8 cellular contexts compared by ENCODE assay signal in genomic region chr13:44879452-44880058, GRCh38.
A peak's percentile ranks its signal among the peaks of the same experiment; 100 is the strongest.
DNase-seq lines count a peak whose midpoint lies in the region; ATAC-seq, FAIRE-seq and TF ChIP-seq lines count a peak whose summit lies in the region.

No MANE protein-coding gene starts in this region.

- BruUV-seq in HepG2 (replicated peaks; lab: Mats Ljungman, UMichigan), result no TSS peak

- peak; percentile 60 for FAIRE-seq in HepG2 (lab: Jason Lieb, UNC)

- CTCF ChIA-PET in HepG2 (lab: Yijun Ruan, JAX; ENCODE audit: low intra/inter-chr PET ratio, low total read pairs), result interaction anchor here (1.2 kb wide), 1 partner anchor 396 kb away, joined by 5 read pairs; no protein-coding TSS in a partner anchor

- H3K4me2 ChIP-seq in Karpas-422 (ENCODE audit: low read depth, low read length, poor library complexity, severe bottlenecking) (no peak overlapping the region), HepG2 (ENCODE audit: low read depth, low read length) (no peak overlapping the region)

- POLR2A ChIA-PET in HepG2 (lab: Yijun Ruan, JAX), result no interaction called here

- DNase-seq in GM03348 (ENCODE audit: low spot score), result peak; percentile 60
- peak; percentile 71 for DNase-seq in Karpas-422
- peak; percentile 65 for DNase-seq in amniotic epithelial cell (ENCODE audit: low read depth)
- DNase-seq in HepG2 (ENCODE audit: low spot score), result no peak
- DNase-seq in NCI-H2029 treated with DMSO at 0.1 percent for 48 hours (lab: John Stamatoyannopoulos, UW), result no peak
- DNase-seq in NCI-H1436 (lab: John Stamatoyannopoulos, UW), result no peak

- no peaks in the 10 kb centered on the region for H3K9me2 ChIP-seq in Karpas-422 (replicated peaks; ENCODE audit: insufficient read depth, low read length)

- H4K20me1 ChIP-seq in Karpas-422 (ENCODE audit: insufficient read depth, low read depth, low read length), result no peaks in the 10 kb centered on the region
- no peaks in the 10 kb centered on the region for H4K20me1 ChIP-seq in HepG2 (ENCODE audit: insufficient read depth, low read length)

- no peak for TF ChIP-seq RAD21 in HepG2 (CRISPR knock-in tag; IDR thresholded peaks at IDR 0.05)

- no peaks in the 10 kb centered on the region for H3K4me1 ChIP-seq in Karpas-422 (ENCODE audit: low read length)
- peaks cover 7% of the 10 kb centered on the region for H3K4me1 ChIP-seq in HepG2 (ENCODE audit: insufficient read depth, low read length)

- 54% methylated on average over 5 of the region's 5 CpGs for WGBS in HepG2 (ENCODE audit: low lambda C conversion rate)

- in situ Hi-C loops in HepG2 (cut with HindIII; ENCODE audit: extremely low pct_ligation_motif_present, low pct_unique_long_range_greater_than_20kb), result loop anchor here (10.0 kb wide), 1 partner anchor 405 kb away; no protein-coding TSS in a partner anchor

- H2AFZ ChIP-seq in Karpas-422 (ENCODE audit: low read length) (no peak overlapping the region), HepG2 (ENCODE audit: low read length) (no peak overlapping the region)

- TF ChIP-seq POLR2A in HepG2 (IDR thresholded peaks at IDR 0.05; ENCODE audit: insufficient read depth in 1 of 2, low read depth in 2 of 2, low read length in 2 of 2), result no peak

- ATAC-seq in HepG2, result peak; percentile 31; the same call in 1 of the 3 replicates
- no peak for ATAC-seq in GM19035 (IDR thresholded peaks at IDR 0.05; ENCODE audit: unreplicated experiment)
- no peak for ATAC-seq in GM21390 (IDR thresholded peaks at IDR 0.05; ENCODE audit: unreplicated experiment)

- H3K4me3 ChIP-seq in Karpas-422 (ENCODE audit: low read length) (no peak overlapping the region), HepG2 (replicated peaks in 1 of 3; ENCODE audit: insufficient read depth in 1 of 3, low read depth in 2 of 3, low read length in 3 of 3) (no peak overlapping the region)

- TF ChIP-seq CTCF in HepG2 (CRISPR knock-in tag; IDR thresholded peaks at IDR 0.05), result peak; percentile 65

- no peaks in the 10 kb centered on the region for H3K27me3 ChIP-seq in Karpas-422 (ENCODE audit: low read length)
- H3K27me3 ChIP-seq in HepG2 (ENCODE audit: control insufficient read depth in 1 of 2, insufficient read depth in 2 of 2, low read length in 2 of 2), result no peaks in the 10 kb centered on the region; a peak in 1 of 5 replicates

- TF ChIP-seq EP300 in HepG2 (IDR thresholded peaks at IDR 0.05; ENCODE audit: low read depth in 2 of 2, low read length in 2 of 2), result no peak
- TF ChIP-seq EP300 in HepG2 (CRISPR knock-in tag; IDR thresholded peaks at IDR 0.05; ENCODE audit: borderline replicate concordance), result no peak

- intact Hi-C loops in HepG2 (cut with micrococcal nuclease; ENCODE audit: unreplicated experiment), result loop anchor here (5.0 kb wide), 1 partner anchor 397 kb away; no protein-coding TSS in a partner anchor

- no peaks in the 10 kb centered on the region for H3K79me2 ChIP-seq in Karpas-422 (ENCODE audit: low read length)
- H3K79me2 ChIP-seq in HepG2 (ENCODE audit: insufficient read depth, low read length), result no peaks in the 10 kb centered on the region

- H3K9me3 ChIP-seq in Karpas-422 (ENCODE audit: low read length) (peaks cover 4% of the 10 kb centered on the region; the same call in 1 of the 2 replicates), HepG2 (ENCODE audit: low read length) (no peaks in the 10 kb centered on the region; the same call in 1 of the 2 replicates)

- H3K36me3 ChIP-seq in Karpas-422 (ENCODE audit: insufficient read depth, low read length) (no peaks in the 10 kb centered on the region), HepG2 (replicated peaks in 1 of 2; ENCODE audit: control insufficient read depth in 1 of 2, insufficient read depth in 2 of 2, low read length in 2 of 2) (no peaks in the 10 kb centered on the region)

- no peak overlapping the region for H3K9ac ChIP-seq in Karpas-422 (ENCODE audit: low read length)
- H3K9ac ChIP-seq in HepG2 (ENCODE audit: insufficient read depth, low read depth, low read length), result no peak overlapping the region

- H3K27ac ChIP-seq in Karpas-422 (ENCODE audit: low read length), result no peak overlapping the region
- no peak overlapping the region for H3K27ac ChIP-seq in HepG2 (ENCODE audit: extremely low read length, insufficient read depth, low read length)

TF ChIP-seq in HepG2, 621 proteins besides CTCF, POLR2A, EP300 and RAD21:
- TF ChIP-seq KDM1A (CRISPR knock-in tag; IDR thresholded peaks at IDR 0.05), result 0 out of 2 replicates have a peak, but pooled peaks have one; percentile 21
- peak; percentile 18; the same call in 1 of the 2 replicates for TF ChIP-seq ZMYM3 (CRISPR knock-in tag; IDR thresholded peaks at IDR 0.05)
- peak; percentile 47 for TF ChIP-seq ATF7 (IDR thresholded peaks at IDR 0.05)
- TF ChIP-seq ATF7 (CRISPR knock-in tag; IDR thresholded peaks at IDR 0.05), result no peak
- TF ChIP-seq ZBTB20 (CRISPR knock-in tag; IDR thresholded peaks at IDR 0.05; ENCODE audit: borderline replicate concordance, low read depth), result no peak
- TF ChIP-seq SMC3 (IDR thresholded peaks at IDR 0.05; ENCODE audit: low read length), result 0 out of 2 replicates have a peak, but pooled peaks have one; percentile 17
- TF ChIP-seq STAG1 (CRISPR knock-in tag; IDR thresholded peaks at IDR 0.05), result peak; percentile 58
- no peak for TF ChIP-seq ZNF44 (CRISPR knock-in tag; IDR thresholded peaks at IDR 0.05)
- peak; percentile 96 for TF ChIP-seq ZNF629 (CRISPR knock-in tag; conservative IDR thresholded peaks at IDR 0.05)

Comparison
In these comparisons a context has a peak if more than half of its experiments do, and no peak if none do; other contexts are left out.
1. DNase-seq: peak in GM03348 (single experiment), Karpas-422 (single experiment) and amniotic epithelial cell (single experiment); none in HepG2 (single experiment), NCI-H2029 treated with DMSO at 0.1 percent for 48 hours (single experiment) and NCI-H1436 (single experiment).